In genomic region chr10:77710759-77711682, GRCh38 we compare ENCODE assay signal across 8 cellular contexts.
DNase-seq lines count a peak whose midpoint lies in the region; ATAC-seq and TF ChIP-seq lines count a peak whose summit lies in the region.

No MANE protein-coding gene starts in this region.

- no peak overlapping the region for H3K27ac Mint-ChIP-seq in endothelial cell (ENCODE audit: unreplicated experiment)

- H3K27me3 ChIP-seq in mononuclear cell (ENCODE audit: insufficient read depth, low read length): peaks cover 14% of the 10 kb centered on the region

- no peaks in the 10 kb centered on the region for H3K36me3 Mint-ChIP-seq in endothelial cell (ENCODE audit: low read depth, unreplicated experiment)

- H3K9me3 Mint-ChIP-seq in endothelial cell (ENCODE audit: unreplicated experiment): no peaks in the 10 kb centered on the region

- peaks cover 11% of the 10 kb centered on the region for H3K4me1 Mint-ChIP-seq in endothelial cell (ENCODE audit: unreplicated experiment)

- peak; percentile 94 for DNase-seq in AG20443 (ENCODE audit: low spot score)
- DNase-seq in NCI-H526 treated with DMSO at 0.1 percent for 48 hours (lab: John Stamatoyannopoulos, UW): peak; percentile 50
- DNase-seq in activated CD8-positive, alpha-beta memory T cell treated with anti-CD3 and anti-CD28 coated beads for 4 hours (ENCODE audit: low read depth in 2 of 2): peak; percentile 18 to 31
- DNase-seq in endothelial cell (ENCODE audit: low spot score): peak; percentile 95
- peak; percentile 35 to 43 for DNase-seq in stimulated activated CD8-positive, alpha-beta memory T cell treated with anti-CD3 and anti-CD28 coated beads, Interleukin-2, amount 100 ng/mL, for 1 hour (ENCODE audit: low read depth in 2 of 2)

- peak; percentile 90 for TF ChIP-seq CTCF in endothelial cell (IDR thresholded peaks at IDR 0.05; ENCODE audit: unreplicated experiment)

- peak overlapping the region; percentile 12 for H3K4me3 ChIP-seq in mononuclear cell (ENCODE audit: low read length)

- H3K9me3 ChIP-seq in mononuclear cell (ENCODE audit: low read depth, low read length): no peaks in the 10 kb centered on the region

- peak overlapping the region; percentile 40 for H3K4me3 Mint-ChIP-seq in endothelial cell (ENCODE audit: unreplicated experiment)

- ATAC-seq in GM19025 (IDR thresholded peaks at IDR 0.05; ENCODE audit: low read depth, unreplicated experiment) (peak; percentile 84), HG03159 (IDR thresholded peaks at IDR 0.05; ENCODE audit: unreplicated experiment) (peak; percentile 91)

- peaks cover 10% of the 10 kb centered on the region for H3K27me3 Mint-ChIP-seq in endothelial cell (ENCODE audit: unreplicated experiment)

- H3K4me1 ChIP-seq in mononuclear cell (ENCODE audit: insufficient read depth, low read length): peaks cover 7% of the 10 kb centered on the region

Comparison
In these comparisons a context has a peak if more than half of its experiments do, and no peak if none do; other contexts are left out.
1. Peak in every context shown above with its lines: DNase-seq, ATAC-seq and H3K4me3 ChIP-seq.
2. DNase-seq: peak in every context shown above with its lines; median percentile 95 in endothelial cell; 94 in AG20443; 50 in NCI-H526 treated with DMSO at 0.1 percent for 48 hours; 39 in stimulated activated CD8-positive, alpha-beta memory T cell treated with anti-CD3 and anti-CD28 coated beads, Interleukin-2, amount 100 ng/mL, for 1 hour; 24 in activated CD8-positive, alpha-beta memory T cell treated with anti-CD3 and anti-CD28 coated beads for 4 hours.